In genomic region chr10:92239600-92240288, GRCh38 we compare ENCODE assay signal across 8 cellular contexts.
DNase-seq lines count a peak whose midpoint lies in the region; ATAC-seq and TF ChIP-seq lines count a peak whose summit lies in the region.

No MANE protein-coding gene starts in this region.

- peak; percentile 14 for TF ChIP-seq CTCF in GM10266 (IDR thresholded peaks at IDR 0.05; ENCODE audit: control insufficient read depth, insufficient read depth, low read depth, missing control alignments)
- TF ChIP-seq CTCF in astrocyte of the cerebellum (IDR thresholded peaks at IDR 0.05; ENCODE audit: low read depth, low read length, missing control alignments), result no peak

- H3K4me1 ChIP-seq in rectal smooth muscle tissue (ENCODE audit: control insufficient read depth, insufficient read depth, low read length), result peaks cover 10% of the 10 kb centered on the region

- no peaks in the 10 kb centered on the region for H3K36me3 ChIP-seq in rectal smooth muscle tissue (ENCODE audit: control insufficient read depth, insufficient read depth, low read length)

- H3K4me3 ChIP-seq in astrocyte of the cerebellum (ENCODE audit: low read depth, low read length) (peak overlapping the region; percentile 54), rectal smooth muscle tissue (ENCODE audit: low read length) (peak overlapping the region; percentile 94)

- peak; percentile 39 for ATAC-seq in HG02798 (IDR thresholded peaks at IDR 0.05; ENCODE audit: poor library complexity, unreplicated experiment)
- peak; percentile 59 for ATAC-seq in SK-N-SH treated with all-trans-retinoic acid at 6 μM for 48 hours
- no peak for ATAC-seq in HG02623 (IDR thresholded peaks at IDR 0.05; ENCODE audit: unreplicated experiment)

- no peaks in the 10 kb centered on the region for H3K27me3 ChIP-seq in rectal smooth muscle tissue (ENCODE audit: control insufficient read depth, insufficient read depth, low read length)

- peak overlapping the region; percentile 51 for H3K9ac ChIP-seq in rectal smooth muscle tissue (ENCODE audit: low read length)

- DNase-seq in GM10266 (ENCODE audit: extremely low spot score), result peak; percentile 59
- DNase-seq in astrocyte of the cerebellum (ENCODE audit: low read depth), result no peak
- DNase-seq in hypothalamus (lab: John Stamatoyannopoulos, UW), result peak in 41 of 51 donors; percentile 11 to 81 (median 52)
- no peak for DNase-seq in NCI-H1930 (lab: John Stamatoyannopoulos, UW)

- in situ Hi-C loops in astrocyte of the cerebellum (cut with HindIII; ENCODE audit: low sequenced_read_pairs), result no loop called here

- peak overlapping the region; percentile 88 for H3K27ac ChIP-seq in rectal smooth muscle tissue (ENCODE audit: low read depth, low read length)

TF ChIP-seq in SK-N-SH treated with all-trans-retinoic acid at 6 μM for 48 hours, 23 proteins besides CTCF, POLR2A, EP300 and RAD21:
- TF ChIP-seq ISL1 (CRISPR knock-in tag; IDR thresholded peaks at IDR 0.05) (no peak), ESRRG (CRISPR knock-in tag; IDR thresholded peaks at IDR 0.05) (no peak), RARB (CRISPR knock-in tag; IDR thresholded peaks at IDR 0.05) (no peak)

Comparison
In these comparisons a context has a peak if more than half of its experiments do, and no peak if none do; other contexts are left out.
1. DNase-seq: peak in GM10266 (single experiment) and hypothalamus (41 of 51); none in astrocyte of the cerebellum (single experiment) and NCI-H1930 (0 of 2).